Comparison of ENCODE assay signal across 23 cellular contexts in genomic region chr18:65990944-65991708, GRCh38.
DNase-seq lines count a peak whose midpoint lies in the region; ATAC-seq and TF ChIP-seq lines count a peak whose summit lies in the region.
"Had no signal": no experiment of that assay in that cellular context is flagged by ENCODE, and none has a peak within 500 bp of the region (broad histone marks: within the 10 kb centered on the region; RNA-seq: fewer than 3 reads in every experiment).

No MANE protein-coding gene starts in this region.

- TF ChIP-seq POLR2A in spleen (IDR thresholded peaks at IDR 0.05) = no peak
- TF ChIP-seq POLR2A in vagina (IDR thresholded peaks at IDR 0.05) = no peak

- no peaks in the 10 kb centered on the region for H3K27me3 Mint-ChIP-seq in natural killer cell (ENCODE audit: low read depth in 2 of 2)
- no peaks in the 10 kb centered on the region for H3K27me3 Mint-ChIP-seq in natural killer cell treated with Interleukin-12 subunit alpha and Interleukin-12 subunit beta and Interleukin-15 and Interleukin-18, amount 100 ng/mL, for 72 hours
- H3K27me3 Mint-ChIP-seq: activated B cell treated with CpG ODN at 0.5 μM for 24 hours; activated naive CD8-positive, alpha-beta T cell; naive thymus-derived CD8-positive, alpha-beta T cell had no signal

- no peaks in the 10 kb centered on the region for H3F3A ChIP-seq in PC-3 (ENCODE audit: low read length, unreplicated experiment)

- CTCF ChIA-PET in PC-3 (lab: Charles Lee) = no interaction called here

- ATAC-seq in natural killer cell = peak in 2 of 3 donors; percentile 24 to 29
- no peak for ATAC-seq in natural killer cell treated with Interleukin-12 subunit alpha and Interleukin-12 subunit beta and Interleukin-15 and Interleukin-18, amount 100 ng/mL, for 72 hours
- ATAC-seq in PC-3 = peak; percentile 55
- no peak for ATAC-seq in HG03025 (IDR thresholded peaks at IDR 0.05; ENCODE audit: low FRiP score, unreplicated experiment)
- no peak for ATAC-seq in left lobe of liver
- ATAC-seq: naive thymus-derived CD8-positive, alpha-beta T cell; SK-N-SH treated with all-trans-retinoic acid at 6 μM for 48 hours had no signal

- no peak overlapping the region for H3K4me3 Mint-ChIP-seq in natural killer cell
- no peak overlapping the region for H3K4me3 Mint-ChIP-seq in natural killer cell treated with Interleukin-12 subunit alpha and Interleukin-12 subunit beta and Interleukin-15 and Interleukin-18, amount 100 ng/mL, for 72 hours
- H3K4me3 Mint-ChIP-seq: activated B cell treated with CpG ODN at 0.5 μM for 24 hours; activated naive CD8-positive, alpha-beta T cell; CD14-positive monocyte; naive thymus-derived CD8-positive, alpha-beta T cell had no signal

- H3K4me3 ChIP-seq in PC-3 (ENCODE audit: low read length) (no peak overlapping the region), spleen (no peak overlapping the region), vagina (no peak overlapping the region)

- H3K9me3 ChIP-seq in PC-3 (ENCODE audit: low read length) (no peaks in the 10 kb centered on the region), spleen (no peaks in the 10 kb centered on the region), vagina (no peaks in the 10 kb centered on the region)

- DNase-seq in natural killer cell (no peak), NCI-H510A treated with DMSO at 0.1 percent for 48 hours (lab: John Stamatoyannopoulos, UW) (peak; percentile 55), PC-3 (peak; percentile 22), left lobe of liver (ENCODE audit: low spot score) (no peak), spleen (no peak), vagina (ENCODE audit: extremely low spot score in 2 of 2) (no peak)
- no peak for DNase-seq in natural killer cell treated with Interleukin-12 subunit alpha and Interleukin-12 subunit beta and Interleukin-15 and Interleukin-18, amount 100 ng/mL, for 72 hours (ENCODE audit: low spot score)
- DNase-seq: activated B cell treated with CpG ODN at 0.5 μM for 24 hours; activated CD4-positive, alpha-beta T cell treated with anti-CD3 and anti-CD28 coated beads, Interleukin-2, amount 50 U/mL, for 48 hours; activated CD8-positive, alpha-beta memory T cell treated with anti-CD3 and anti-CD28 coated beads, Interleukin-2, amount 50 U/mL, for 48 hours; H7; head of caudate nucleus; MM.1S; naive thymus-derived CD8-positive, alpha-beta T cell; NCI-H2081 treated with DMSO at 0.1 percent for 48 hours; NCI-H526; trophoblast cell had no signal

- peaks cover 3 to 4% of the 10 kb centered on the region in 2 donors for H3K9me3 Mint-ChIP-seq in natural killer cell
- H3K9me3 Mint-ChIP-seq in natural killer cell treated with Interleukin-12 subunit alpha and Interleukin-12 subunit beta and Interleukin-15 and Interleukin-18, amount 100 ng/mL, for 72 hours = peaks cover 6% of the 10 kb centered on the region
- H3K9me3 Mint-ChIP-seq: activated B cell treated with CpG ODN at 0.5 μM for 24 hours; activated T-helper 2 cell treated with anti-CD3 and anti-CD28 coated beads, Interferon-gamma antibody, Interleukin-2, Interleukin-4, amounts not matched to agents 10 μg/mL and 5 μg/mL and 100 μg/mL, durations not matched to agents 14 hours and 24 hours and 36 hours had no signal

- WGBS in spleen, 5 donors = 71 to 88% (median 81%) methylated on average over 3 of the region's 3 CpGs

- TF ChIP-seq CTCF in natural killer cell (IDR thresholded peaks at IDR 0.05) (no peak), PC-3 (conservative IDR thresholded peaks at IDR 0.05; ENCODE audit: low read depth, low read length) (no peak), spleen (IDR thresholded peaks at IDR 0.05 in 8 of 11, conservative IDR thresholded peaks at IDR 0.05 in 3 of 11) (no peak), vagina (IDR thresholded peaks at IDR 0.05) (no peak)

- H3K4me2 ChIP-seq in PC-3 (ENCODE audit: low read length) = no peak overlapping the region

- no peaks in the 10 kb centered on the region for H3K9me2 ChIP-seq in PC-3 (replicated peaks; ENCODE audit: low read length)

- intact Hi-C loops in natural killer cell (cut with micrococcal nuclease) (no loop called here), PC-3 (cut with micrococcal nuclease) (no loop called here), spleen (cut with DNase I; ENCODE audit: low total_unique reads) (no loop called here), vagina (cut with DNase I) (no loop called here)

- POLR2A ChIA-PET in PC-3 (lab: Charles Lee; ENCODE audit: unreplicated experiment) = interaction anchor here (0.6 kb wide), 2 partner anchors 516 to 641 kb away, joined by 3 to 4 read pairs; no protein-coding TSS in a partner anchor

- no peaks in the 10 kb centered on the region for H3K36me3 ChIP-seq in PC-3 (ENCODE audit: low read depth, low read length)
- H3K36me3 ChIP-seq in spleen = no peaks in the 10 kb centered on the region
- H3K36me3 ChIP-seq in vagina = no peaks in the 10 kb centered on the region

- H3K27ac Mint-ChIP-seq in natural killer cell = no peak overlapping the region
- H3K27ac Mint-ChIP-seq in natural killer cell treated with Interleukin-12 subunit alpha and Interleukin-12 subunit beta and Interleukin-15 and Interleukin-18, amount 100 ng/mL, for 72 hours = no peak overlapping the region
- H3K27ac Mint-ChIP-seq: activated B cell treated with CpG ODN at 0.5 μM for 24 hours; activated naive CD8-positive, alpha-beta T cell; activated T-helper 2 cell treated with anti-CD3 and anti-CD28 coated beads, Interferon-gamma antibody, Interleukin-2, Interleukin-4, amounts not matched to agents 10 μg/mL and 5 μg/mL and 100 μg/mL, durations not matched to agents 14 hours and 24 hours and 36 hours; CD14-positive monocyte; naive thymus-derived CD8-positive, alpha-beta T cell had no signal

- H3K4me1 ChIP-seq in PC-3 (ENCODE audit: insufficient read depth, low read length) (peaks cover 8% of the 10 kb centered on the region), spleen (no peaks in the 10 kb centered on the region), vagina (no peaks in the 10 kb centered on the region)
- H3K4me1 ChIP-seq: parathyroid adenoma had no signal

- no peaks in the 10 kb centered on the region for H4K20me1 ChIP-seq in PC-3 (ENCODE audit: low read length)

- no peaks in the 10 kb centered on the region for H3K27me3 ChIP-seq in PC-3 (ENCODE audit: low read length)
- no peaks in the 10 kb centered on the region for H3K27me3 ChIP-seq in spleen (replicated peaks in 1 of 7)
- no peaks in the 10 kb centered on the region for H3K27me3 ChIP-seq in vagina

- no peaks in the 10 kb centered on the region for H3K79me2 ChIP-seq in PC-3 (ENCODE audit: low read length)
- H3K79me2 ChIP-seq: parathyroid adenoma had no signal

- H3K36me3 Mint-ChIP-seq in natural killer cell = no peaks in the 10 kb centered on the region
- no peaks in the 10 kb centered on the region for H3K36me3 Mint-ChIP-seq in natural killer cell treated with Interleukin-12 subunit alpha and Interleukin-12 subunit beta and Interleukin-15 and Interleukin-18, amount 100 ng/mL, for 72 hours
- H3K36me3 Mint-ChIP-seq: activated naive CD8-positive, alpha-beta T cell; CD14-positive monocyte; naive thymus-derived CD8-positive, alpha-beta T cell had no signal

- peaks cover 0 to 6% of the 10 kb centered on the region in 2 donors for H3K4me1 Mint-ChIP-seq in natural killer cell
- peaks cover 0 to 2% of the 10 kb centered on the region in 2 donors for H3K4me1 Mint-ChIP-seq in natural killer cell treated with Interleukin-12 subunit alpha and Interleukin-12 subunit beta and Interleukin-15 and Interleukin-18, amount 100 ng/mL, for 72 hours (ENCODE audit: low read depth in 2 of 2)
- H3K4me1 Mint-ChIP-seq: activated B cell treated with CpG ODN at 0.5 μM for 24 hours; naive thymus-derived CD8-positive, alpha-beta T cell had no signal

- BruUV-seq in PC-3 (replicated peaks; lab: Mats Ljungman, UMichigan) = no TSS peak

- no peak overlapping the region for H3K27ac ChIP-seq in PC-3 (ENCODE audit: low read length)
- no peak overlapping the region for H3K27ac ChIP-seq in spleen
- no peak overlapping the region for H3K27ac ChIP-seq in vagina
- H3K27ac ChIP-seq: parathyroid adenoma had no signal

- H3K9ac ChIP-seq in PC-3 (ENCODE audit: low read length) = no peak overlapping the region
- H3K9ac ChIP-seq: parathyroid adenoma had no signal

- no peak overlapping the region for H2AFZ ChIP-seq in PC-3 (ENCODE audit: low read length)
- H2AFZ ChIP-seq: parathyroid adenoma had no signal

Comparison
In these comparisons a context has a peak if more than half of its experiments do, and no peak if none do; other contexts are left out.
1. ATAC-seq: peak in natural killer cell (2 of 3) and PC-3 (single experiment); none in natural killer cell treated with Interleukin-12 subunit alpha and Interleukin-12 subunit beta and Interleukin-15 and Interleukin-18, amount 100 ng/mL, for 72 hours (0 of 2), HG03025 (single experiment) and left lobe of liver (single experiment).
2. DNase-seq: peak in NCI-H510A treated with DMSO at 0.1 percent for 48 hours (single experiment) and PC-3 (single experiment); none in natural killer cell (single experiment), natural killer cell treated with Interleukin-12 subunit alpha and Interleukin-12 subunit beta and Interleukin-15 and Interleukin-18, amount 100 ng/mL, for 72 hours (single experiment), left lobe of liver (single experiment), spleen (single experiment) and vagina (0 of 2).